In genomic region chr10:126916952-126917351, GRCh38 we compare ENCODE assay signal across 1 cellular context. TPM values are rescaled to one million over a fixed set of nuclear protein-coding genes. Genes with fewer than 3 reads are reported as not detected.
"Had no signal": no experiment of that assay in that cellular context is flagged by ENCODE, and none has a peak within 500 bp of the region (broad histone marks: within the 10 kb centered on the region; RNA-seq: fewer than 3 reads in every experiment).

No MANE protein-coding gene starts in this region.

RNA-seq across cellular contexts. Expression of gene DOCK1, which starts 11.7 kb away (rescaled TPM):
- total RNA-seq: activated CD8-positive, alpha-beta T cell treated with anti-CD3 and anti-CD28 coated beads, Interleukin-2, amount 10 ng/mL, durations not matched to agents 7 days and 5 days had no signal
